In the genomic region with DNA sequence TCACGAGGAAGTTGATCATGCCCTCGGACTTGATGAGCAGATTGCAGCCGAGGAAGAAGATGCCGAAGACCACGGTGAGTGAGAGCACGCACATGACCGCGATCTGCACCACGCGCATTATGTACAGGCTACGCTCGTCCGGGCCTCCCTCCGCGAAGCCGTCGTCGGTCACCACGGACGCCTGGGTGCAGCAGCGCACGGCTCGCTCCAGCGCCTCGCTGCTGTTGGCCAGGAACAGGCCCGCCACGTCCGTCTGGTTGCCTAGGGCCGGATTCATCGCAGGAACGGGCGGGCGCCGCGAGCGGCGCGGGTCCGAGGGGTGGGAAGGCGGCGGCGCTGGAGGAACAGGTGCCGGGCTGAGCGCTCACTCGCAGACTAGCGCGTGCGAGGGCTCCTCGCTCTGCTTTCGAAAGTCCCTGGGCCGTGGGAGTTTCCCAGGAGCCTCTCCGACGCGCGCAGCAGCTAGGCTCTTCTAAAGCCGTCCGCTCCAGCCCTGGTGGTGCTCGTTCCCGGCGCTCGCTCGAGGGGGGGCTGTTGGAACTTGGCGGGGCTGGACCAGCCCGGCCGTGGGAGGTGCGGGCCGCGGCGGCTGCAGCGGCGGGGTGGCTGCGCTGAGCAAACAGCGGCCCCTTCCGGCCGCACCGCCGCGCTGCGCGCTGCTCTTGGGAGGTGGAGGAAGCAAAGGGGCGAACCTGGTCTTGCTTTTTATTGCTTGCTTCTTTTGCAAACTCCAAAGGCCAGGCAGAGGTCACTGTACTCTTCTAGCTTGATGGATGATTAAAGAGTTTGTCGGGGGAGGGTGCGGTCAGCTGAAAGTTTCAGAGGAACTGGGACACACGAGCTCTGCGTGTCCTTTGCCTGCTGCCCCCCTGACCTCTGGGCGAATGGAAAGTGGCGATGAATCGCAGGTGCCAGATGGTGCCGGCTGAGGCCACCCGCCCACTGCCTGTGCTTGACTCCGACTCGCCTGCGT, we compare ENCODE assay signal across 8 cellular contexts. TPM values are rescaled to one million over a fixed set of nuclear protein-coding genes. Genes with fewer than 3 reads are reported as not detected.
A peak's percentile ranks its signal among the peaks of the same experiment; 100 is the strongest.
DNase-seq lines count a peak whose midpoint lies in the region; ATAC-seq and TF ChIP-seq lines count a peak whose summit lies in the region.

Gene RPRM (minus strand): TSS at position 474 of the 973 bp plus-strand sequence. CDS start 197 bp downstream, at position 277.

- H3K9ac ChIP-seq in colonic mucosa (ENCODE audit: low read depth in 2 of 2, low read length in 2 of 2): peak within 1 kb of the TSS in 1 of 2 donors; percentile 26

- TF ChIP-seq CTCF in GM13977 (IDR thresholded peaks at IDR 0.05; ENCODE audit: extremely low read depth, insufficient read depth, missing control alignments) (peak; percentile 90), colonic mucosa (IDR thresholded peaks at IDR 0.05) (peak; percentile 77), left lung (IDR thresholded peaks at IDR 0.05) (peak; percentile 83 to 88)

- DNase-seq in GM13977 (ENCODE audit: low spot score) (peak; percentile 82), NCI-H1694 (lab: John Stamatoyannopoulos, UW) (peak; percentile 83), colonic mucosa (peak; percentile 65), left lung (peak; percentile 56 to 92), DMS114 treated with DMSO at 0.1 percent for 48 hours (lab: John Stamatoyannopoulos, UW; ENCODE audit: unreplicated experiment) (no peak)
- peak in 3 of 4 experiments; percentile 5 to 17 (median 6) for DNase-seq in activated CD4-positive, CD25-positive, alpha-beta regulatory T cell (lab: John Stamatoyannopoulos, UW)
- peak; percentile 43 to 65 for DNase-seq in stimulated activated CD4-positive, alpha-beta T cell treated with anti-CD3 and anti-CD28 coated beads, Interleukin-2, amount 100 ng/mL, for 24 hours

- in situ Hi-C loops in GM13977 (cut with MboI; ENCODE audit: low pct_unique_long_range_greater_than_20kb, low sequenced_read_pairs, unreplicated experiment): no loop called here

- peaks cover 29% of the 10 kb centered on the region for H3K27me3 ChIP-seq in colonic mucosa
- H3K27me3 ChIP-seq in left lung: peaks cover 43 to 97% of the 10 kb centered on the region in 2 donors

- H3K27ac ChIP-seq in colonic mucosa (no peak within 1 kb of the TSS), left lung (no peak within 1 kb of the TSS)

- intact Hi-C loops in colonic mucosa (cut with DNase I) (loop anchor here (2.0 to 5.0 kb wide), 2 partner anchors 551 to 618 kb away; no protein-coding TSS in a partner anchor), left lung (cut with DNase I) (no loop called here)

- H3K4me3 ChIP-seq in colonic mucosa: peak within 1 kb of the TSS; percentile 43
- H3K4me3 ChIP-seq in left lung: peak within 1 kb of the TSS; percentile 30 to 44

- no peaks in the 10 kb centered on the region for H3K36me3 ChIP-seq in colonic mucosa
- no peaks in the 10 kb centered on the region for H3K36me3 ChIP-seq in left lung

- peaks cover 10% of the 10 kb centered on the region for H3K4me1 ChIP-seq in colonic mucosa
- H3K4me1 ChIP-seq in left lung: peaks cover 14 to 31% of the 10 kb centered on the region in 2 donors

- ATAC-seq in HG02798 (IDR thresholded peaks at IDR 0.05; ENCODE audit: poor library complexity, unreplicated experiment) (peak; percentile 88), left lung (peak; percentile 98)

- no peaks in the 10 kb centered on the region for H3K9me3 ChIP-seq in colonic mucosa
- H3K9me3 ChIP-seq in left lung: no peaks in the 10 kb centered on the region

RNA-seq across cellular contexts. Expression of gene RPRM, which starts in this region (rescaled TPM):
- total RNA-seq in colonic mucosa (under 1 TPM in 1 of 2 donors, not detected in 1; 0.88 TPM), left lung (under 1 TPM in 1 of 2 donors, not detected in 1; 0.50 TPM)

Comparison
In these comparisons a context has a peak if more than half of its experiments do, and no peak if none do; other contexts are left out.
1. Peak in DNase-seq and H3K4me3 ChIP-seq in colonic mucosa; RNA of the gene not detected or under 1 TPM.
2. Peak in DNase-seq, ATAC-seq and H3K4me3 ChIP-seq in left lung; RNA of the gene not detected or under 1 TPM.